In the genomic region with DNA sequence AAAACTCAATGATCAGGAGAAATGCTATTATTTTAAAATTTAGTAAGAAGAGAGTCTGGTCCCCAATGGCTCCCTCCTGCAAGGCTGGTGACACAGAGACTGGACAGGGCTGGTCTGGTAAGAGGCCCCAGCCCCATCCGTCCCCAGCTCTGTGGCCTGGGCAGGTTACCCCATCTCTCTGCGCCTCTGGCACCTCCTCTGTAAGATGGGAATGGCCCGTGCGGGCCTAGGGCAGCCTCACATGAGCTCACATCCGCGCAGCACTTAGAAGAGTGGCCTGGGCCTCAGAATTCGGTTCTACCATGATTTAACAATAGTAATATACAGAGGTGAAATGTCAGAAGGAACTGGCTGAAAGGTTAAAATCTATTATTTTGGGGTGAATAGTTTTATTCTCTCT, we compare ENCODE assay signal across 11 cellular contexts. TPM values are rescaled to one million over a fixed set of nuclear protein-coding genes. Genes with fewer than 3 reads are reported as not detected.
A peak's percentile ranks its signal among the peaks of the same experiment; 100 is the strongest.
DNase-seq lines count a peak whose midpoint lies in the region; ATAC-seq and TF ChIP-seq lines count a peak whose summit lies in the region.
"Had no signal": no experiment of that assay in that cellular context is flagged by ENCODE, and none has a peak within 500 bp of the region (broad histone marks: within the 10 kb centered on the region; RNA-seq: fewer than 3 reads in every experiment).

No MANE protein-coding gene starts in this region.

- H3K4me1 Mint-ChIP-seq in CD4-positive, alpha-beta memory T cell: peaks cover 23 to 65% (median 42%) of the 10 kb centered on the region in 4 donors
- H3K4me1 Mint-ChIP-seq in H9: peaks cover 64 to 66% of the 10 kb centered on the region in 2 experiments
- peaks cover 40% of the 10 kb centered on the region for H3K4me1 Mint-ChIP-seq in activated naive CD8-positive, alpha-beta T cell treated with anti-CD3 and anti-CD28 coated beads for 36 hours
- peaks cover 84% of the 10 kb centered on the region for H3K4me1 Mint-ChIP-seq in nephron progenitor cell

- no peak for DNase-seq in CD4-positive, alpha-beta memory T cell
- DNase-seq in H9 (peak; percentile 26), nephron progenitor cell (no peak), NK-92 (lab: John Stamatoyannopoulos, UW; ENCODE audit: unreplicated experiment) (no peak), RKO (ENCODE audit: low spot score) (no peak), HuH-7 (ENCODE audit: low spot score) (no peak)
- DNase-seq in activated naive CD8-positive, alpha-beta T cell treated with anti-CD3 and anti-CD28 coated beads for 36 hours: no peak

- H3K27ac ChIP-seq in CD4-positive, alpha-beta memory T cell (ENCODE audit: low read depth, low read length): peak overlapping the region; percentile 75
- no peak overlapping the region for H3K27ac ChIP-seq in H9 (ENCODE audit: insufficient read length, low read depth, low read length)

- no peak overlapping the region for H2BK12ac ChIP-seq in H9 (ENCODE audit: insufficient read length, low read depth, low read length)

- H3K9me3 ChIP-seq in CD4-positive, alpha-beta memory T cell (ENCODE audit: control insufficient read depth in 1 of 2, low read length in 2 of 2): no peaks in the 10 kb centered on the region
- H3K9me3 ChIP-seq in H9 (ENCODE audit: control insufficient read depth, low read depth, low read length): no peaks in the 10 kb centered on the region
- H3K9me3 ChIP-seq: gastroesophageal sphincter, tibial nerve had no signal

- peaks cover 4% of the 10 kb centered on the region for H3K36me3 ChIP-seq in CD4-positive, alpha-beta memory T cell (ENCODE audit: insufficient read depth, low read length)

- no peak overlapping the region for H2BK15ac ChIP-seq in H9 (ENCODE audit: low read depth, low read length)

- H2AK5ac ChIP-seq in H9 (ENCODE audit: insufficient read length, low read length): no peak overlapping the region

- H3K4me1 ChIP-seq in CD4-positive, alpha-beta memory T cell (ENCODE audit: insufficient read depth, low read length): peaks cover 24% of the 10 kb centered on the region
- peaks cover 3% of the 10 kb centered on the region; the same call in 1 of the 2 replicates for H3K4me1 ChIP-seq in H9 (ENCODE audit: insufficient read depth, low read length)

- H3K23me2 ChIP-seq in H9 (ENCODE audit: insufficient read length, low read depth, low read length, poor library complexity, severe bottlenecking): peaks cover 3% of the 10 kb centered on the region

- TF ChIP-seq CTCF in H9 (conservative IDR thresholded peaks at IDR 0.05) (no peak), nephron progenitor cell (IDR thresholded peaks at IDR 0.05) (no peak)

- H2AFZ ChIP-seq in H9 (ENCODE audit: low read length): no peak overlapping the region

- no peak overlapping the region for H2BK120ac ChIP-seq in H9 (ENCODE audit: low read depth, low read length, poor library complexity, severe bottlenecking)

- no peak overlapping the region for H3K56ac ChIP-seq in H9 (ENCODE audit: insufficient read length, low read depth, low read length)

- no peaks in the 10 kb centered on the region for H3K79me2 ChIP-seq in H9 (ENCODE audit: insufficient read depth, low read length)

- CTCF ChIA-PET in CD4-positive, alpha-beta memory T cell (lab: Charles Lee; ENCODE audit: partially characterized antibody): interaction anchor here (0.6 kb wide), 1 partner anchor 39 kb away, joined by 3 read pairs; no protein-coding TSS in a partner anchor

- ATAC-seq in GM18873 (IDR thresholded peaks at IDR 0.05; ENCODE audit: low FRiP score, unreplicated experiment): no peak
- ATAC-seq: gastroesophageal sphincter had no signal

- H3K14ac ChIP-seq in H9 (ENCODE audit: insufficient read depth, low read length): no peak overlapping the region

- no peak overlapping the region for H4K8ac ChIP-seq in H9 (replicated peaks; ENCODE audit: insufficient read length, low read depth, low read length)

- POLR2A ChIA-PET in CD4-positive, alpha-beta memory T cell (lab: Charles Lee; ENCODE audit: partially characterized antibody): interaction anchor here (1.0 kb wide), 1 partner anchor 20 kb away, joined by 4 read pairs; the partner anchor contains the start of gene APOBEC3D

- no peak overlapping the region for H3K4me2 ChIP-seq in H9 (ENCODE audit: insufficient read depth, insufficient read length, low read length)

- H3K36me3 Mint-ChIP-seq in CD4-positive, alpha-beta memory T cell: peaks cover 15 to 33% of the 10 kb centered on the region in 2 donors
- H3K36me3 Mint-ChIP-seq in H9 (ENCODE audit: insufficient read depth in 1 of 3, low read depth in 3 of 3) (peaks cover 3 to 10% (median 7%) of the 10 kb centered on the region in 3 experiments; a peak in 4 of 7 replicates), nephron progenitor cell (ENCODE audit: low read depth) (peaks cover 11% of the 10 kb centered on the region)
- peaks cover 11% of the 10 kb centered on the region for H3K36me3 Mint-ChIP-seq in activated naive CD8-positive, alpha-beta T cell treated with anti-CD3 and anti-CD28 coated beads for 36 hours

- no peak overlapping the region for H3T11ph ChIP-seq in H9 (ENCODE audit: low read length)

- WGBS in H9 (ENCODE audit: extremely low coverage, insufficient read length, low lambda C conversion rate): no CpG with 5 or more reads among the region's 7 CpGs

- no peak overlapping the region for H2BK20ac ChIP-seq in H9 (ENCODE audit: low read depth, low read length, poor library complexity, severe bottlenecking)

- no peak overlapping the region for H3K4ac ChIP-seq in H9 (ENCODE audit: low read depth, low read length)

- H2BK5ac ChIP-seq in H9 (ENCODE audit: insufficient read length, low read length): no peak overlapping the region

- no peaks in the 10 kb centered on the region for H3K9me3 Mint-ChIP-seq in CD4-positive, alpha-beta memory T cell
- no peaks in the 10 kb centered on the region; a peak in 1 of 5 replicates for H3K9me3 Mint-ChIP-seq in H9
- no peaks in the 10 kb centered on the region for H3K9me3 Mint-ChIP-seq in activated naive CD8-positive, alpha-beta T cell treated with anti-CD3 and anti-CD28 coated beads for 36 hours
- no peaks in the 10 kb centered on the region for H3K9me3 Mint-ChIP-seq in nephron progenitor cell

- no peak overlapping the region for H3K18ac ChIP-seq in H9 (ENCODE audit: insufficient read length, low read depth, low read length)

- no peak overlapping the region for H3K23ac ChIP-seq in H9 (ENCODE audit: insufficient read length, low read depth, low read length)

- intact Hi-C loops in CD4-positive, alpha-beta memory T cell (cut with micrococcal nuclease): no loop called here

- no peak overlapping the region for H3K4me3 ChIP-seq in CD4-positive, alpha-beta memory T cell (ENCODE audit: low read length in 2 of 2)

- H3K9ac ChIP-seq in H9 (ENCODE audit: extremely low read depth, insufficient read length, low read length): no peak overlapping the region

- no peak overlapping the region for H4K91ac ChIP-seq in H9 (ENCODE audit: insufficient read length, low read depth, low read length)

- no peaks in the 10 kb centered on the region for H4K20me1 ChIP-seq in H9 (ENCODE audit: control insufficient read depth, insufficient read depth, insufficient read length)

- no peaks in the 10 kb centered on the region for H3K27me3 Mint-ChIP-seq in CD4-positive, alpha-beta memory T cell
- H3K27me3 Mint-ChIP-seq in H9 (ENCODE audit: low read depth) (no peaks in the 10 kb centered on the region), nephron progenitor cell (ENCODE audit: low read depth, poor library complexity) (peaks cover 6% of the 10 kb centered on the region)
- H3K27me3 Mint-ChIP-seq in activated naive CD8-positive, alpha-beta T cell treated with anti-CD3 and anti-CD28 coated beads for 36 hours: no peaks in the 10 kb centered on the region

- no peaks in the 10 kb centered on the region for H3K79me1 ChIP-seq in H9 (ENCODE audit: insufficient read depth, low read depth, low read length, poor library complexity, severe bottlenecking)

- H3K4me3 Mint-ChIP-seq in CD4-positive, alpha-beta memory T cell: peak overlapping the region; percentile 62 to 94 (median 88)
- H3K4me3 Mint-ChIP-seq in H9 (peak overlapping the region; percentile 54 to 65; a peak in 2 of 5 replicates), nephron progenitor cell (peak overlapping the region; percentile 86)
- peak overlapping the region; percentile 93 for H3K4me3 Mint-ChIP-seq in activated naive CD8-positive, alpha-beta T cell treated with anti-CD3 and anti-CD28 coated beads for 36 hours

- no peaks in the 10 kb centered on the region for H3K27me3 ChIP-seq in CD4-positive, alpha-beta memory T cell (ENCODE audit: insufficient read depth, low read length)
- H3K27me3 ChIP-seq in H9 (ENCODE audit: insufficient read depth, low read length): no peaks in the 10 kb centered on the region
- H3K27me3 ChIP-seq: gastroesophageal sphincter, tibial nerve had no signal

- no peak overlapping the region for H4K5ac ChIP-seq in H9 (ENCODE audit: insufficient read length, low read depth, low read length)

- peak overlapping the region; percentile 13 to 95 (median 89) for H3K27ac Mint-ChIP-seq in CD4-positive, alpha-beta memory T cell
- H3K27ac Mint-ChIP-seq in H9 (peak overlapping the region in 1 of 3 experiments; percentile 91; a peak in 1 of 7 replicates), nephron progenitor cell (peak overlapping the region; percentile 93)
- H3K27ac Mint-ChIP-seq in activated naive CD8-positive, alpha-beta T cell treated with anti-CD3 and anti-CD28 coated beads for 36 hours: no peak overlapping the region

RNA-seq across cellular contexts. Expression of gene APOBEC3F, which starts 1.2 kb away (rescaled TPM):
- total RNA-seq in CD4-positive, alpha-beta memory T cell: 10 to 100 TPM; 18.3 to 18.4 TPM
- 10 to 100 TPM in 1 of 2 donors, 1 to 10 TPM in 1; 3.3 to 15.4 TPM for polyA plus RNA-seq in CD4-positive, alpha-beta memory T cell
- total RNA-seq in H9 (2021): 8.9 and 11.6 TPM in 2 replicates
- total RNA-seq in activated naive CD8-positive, alpha-beta T cell treated with anti-CD3 and anti-CD28 coated beads for 36 hours: 10 to 100 TPM; 19.4 to 20.4 TPM

RNA-seq across cellular contexts. Expression of gene APOBEC3D, which starts 21.0 kb away (rescaled TPM):
- 10 to 100 TPM; 35.1 to 41.9 TPM for total RNA-seq in CD4-positive, alpha-beta memory T cell
- 10 to 100 TPM in 1 of 2 donors, 1 to 10 TPM in 1; 4.6 to 16.1 TPM for polyA plus RNA-seq in CD4-positive, alpha-beta memory T cell
- total RNA-seq in H9 (2021): 8.6 and 9.4 TPM in 2 replicates
- total RNA-seq in activated naive CD8-positive, alpha-beta T cell treated with anti-CD3 and anti-CD28 coated beads for 36 hours: 10 to 100 TPM; 23.1 to 24.1 TPM

RNA-seq across cellular contexts. Expression of gene APOBEC3C, which starts 27.9 kb away (rescaled TPM):
- total RNA-seq in CD4-positive, alpha-beta memory T cell: 10 to 100 TPM; 42.4 to 43.8 TPM
- polyA plus RNA-seq in CD4-positive, alpha-beta memory T cell: 100 to 1,000 TPM; 109 to 135 TPM
- total RNA-seq in H9 (2021): 31.7 and 32.1 TPM in 2 replicates
- 10 to 100 TPM; 61.6 to 63.1 TPM for total RNA-seq in activated naive CD8-positive, alpha-beta T cell treated with anti-CD3 and anti-CD28 coated beads for 36 hours

RNA-seq across cellular contexts. Expression of gene APOBEC3G, which starts 35.2 kb away (rescaled TPM):
- 10 to 100 TPM; 44.5 to 47.5 TPM for total RNA-seq in CD4-positive, alpha-beta memory T cell
- polyA plus RNA-seq in CD4-positive, alpha-beta memory T cell: 100 to 1,000 TPM in 1 of 2 donors, 10 to 100 TPM in 1; 98.5 to 110 TPM
- total RNA-seq in H9 (2021): 1.6 and 2.4 TPM in 2 replicates
- 10 to 100 TPM; 44.2 to 44.3 TPM for total RNA-seq in activated naive CD8-positive, alpha-beta T cell treated with anti-CD3 and anti-CD28 coated beads for 36 hours

RNA-seq across cellular contexts. Expression of gene APOBEC3H, which starts 55.1 kb away (rescaled TPM):
- 1 to 10 TPM; 7.5 to 8.5 TPM for total RNA-seq in CD4-positive, alpha-beta memory T cell
- 1 to 10 TPM; 5.7 to 6.2 TPM for polyA plus RNA-seq in CD4-positive, alpha-beta memory T cell
- 0.48 TPM in 2 replicates for total RNA-seq in H9 (2021)
- 1 to 10 TPM; 4.3 to 5.3 TPM for total RNA-seq in activated naive CD8-positive, alpha-beta T cell treated with anti-CD3 and anti-CD28 coated beads for 36 hours
- total RNA-seq: gastroesophageal sphincter, liver had no signal
